Comparison of ENCODE assay signal across 16 cellular contexts in the genomic region with DNA sequence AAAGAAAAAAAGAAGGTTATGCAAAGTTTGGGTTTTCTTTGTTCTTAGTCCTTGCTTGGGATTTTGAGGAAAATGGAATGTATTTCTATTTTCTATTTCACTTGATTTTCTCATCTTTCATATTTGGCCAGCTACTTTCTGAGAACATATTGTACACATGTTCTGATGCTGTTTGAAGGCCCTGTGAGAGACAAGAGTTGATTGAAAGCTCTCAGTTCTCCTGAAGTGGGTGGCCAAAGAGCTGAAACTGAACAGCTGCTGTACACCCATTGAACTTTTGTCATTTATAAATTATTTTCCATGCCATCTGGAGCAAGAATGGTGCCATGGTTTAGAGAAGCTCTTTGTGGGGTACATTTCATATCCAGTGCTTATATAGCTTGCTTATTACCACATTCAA.
DNase-seq lines count a peak whose midpoint lies in the region; ATAC-seq, FAIRE-seq and TF ChIP-seq lines count a peak whose summit lies in the region.
"Had no signal": no experiment of that assay in that cellular context is flagged by ENCODE, and none has a peak within 500 bp of the region (broad histone marks: within the 10 kb centered on the region; RNA-seq: fewer than 3 reads in every experiment).

No MANE protein-coding gene starts in this region.

- H3K9me1 ChIP-seq in keratinocyte (ENCODE audit: control insufficient read depth, extremely low read depth, insufficient read depth, low read length): no peaks in the 10 kb centered on the region

- H3K4me1 ChIP-seq in heart left ventricle (peaks cover 0 to 47% (median 25%) of the 10 kb centered on the region in 12 donors), keratinocyte (ENCODE audit: control insufficient read depth, extremely low read depth, insufficient read depth, low read length) (peaks cover 4% of the 10 kb centered on the region)
- H3K4me1 ChIP-seq in effector memory CD4-positive, alpha-beta T cell (ENCODE audit: control insufficient read depth, insufficient read depth, low read length, poor library complexity, severe bottlenecking): no peaks in the 10 kb centered on the region

- CTCF ChIA-PET in GM10248 (lab: Yijun Ruan, JAX): interaction anchor here (0.7 to 2.1 kb wide), 3 partner anchors 11 to 31 kb away, joined by 4 to 7 read pairs (median 5); no protein-coding TSS in a partner anchor

- intact Hi-C loops in heart left ventricle (cut with DNase I): no loop called here
- intact Hi-C loops in left cardiac atrium (cut with DNase I): no loop called here

- TF ChIP-seq CTCF in heart left ventricle (IDR thresholded peaks at IDR 0.05) (no peak), keratinocyte (optimal IDR thresholded peaks at IDR 0.05 in 1 of 3, IDR thresholded peaks at IDR 0.05 in 1 of 3, conservative IDR thresholded peaks at IDR 0.05 in 1 of 3; ENCODE audit: extremely low read depth in 1 of 3, insufficient read depth in 2 of 3, low read length in 3 of 3) (no peak), GM10248 (IDR thresholded peaks at IDR 0.05; ENCODE audit: control extremely low read depth, extremely low read depth, low read depth, missing control alignments) (no peak)

- H3K27ac ChIP-seq in heart left ventricle (peak overlapping the region in 8 of 12 donors; percentile 6 to 55 (median 22)), keratinocyte (ENCODE audit: control insufficient read depth, insufficient read depth, low read length) (no peak overlapping the region)
- no peak overlapping the region for H3K27ac ChIP-seq in effector memory CD4-positive, alpha-beta T cell (ENCODE audit: insufficient read depth, low read length, poor library complexity, severe bottlenecking)
- H3K27ac ChIP-seq: KMS-11 had no signal

- dilution Hi-C loops in keratinocyte (cut with MboI; ENCODE audit: extremely low pct_ligation_motif_present, low sequenced_read_pairs): no loop called here

- H3K36me3 ChIP-seq in heart left ventricle (no peaks in the 10 kb centered on the region), keratinocyte (ENCODE audit: control insufficient read depth in 2 of 2, extremely low read depth in 1 of 2, insufficient read depth in 2 of 2, low read length in 2 of 2) (no peaks in the 10 kb centered on the region)
- H3K36me3 ChIP-seq in effector memory CD4-positive, alpha-beta T cell (ENCODE audit: control insufficient read depth, insufficient read depth, low read length): no peaks in the 10 kb centered on the region

- ATAC-seq in heart left ventricle (no peak), left cardiac atrium (no peak)
- ATAC-seq: activated T-cell treated with anti-CD3 and anti-CD28 coated beads, Interleukin-2, amount 50 U/mL, for 4 hours; naive thymus-derived CD4-positive, alpha-beta T cell; stimulated activated naive CD8-positive, alpha-beta T cell treated with anti-CD3 and anti-CD28 coated beads, Interleukin-15, Interleukin-2, amounts not matched to agents 100 U/mL and 50 U/mL, for 24 hours had no signal

- H3K4me3 ChIP-seq in heart left ventricle: no peak overlapping the region
- no peak overlapping the region for H3K4me3 ChIP-seq in keratinocyte (ENCODE audit: control insufficient read depth in 2 of 3, extremely low read depth in 1 of 3, insufficient read depth in 2 of 3, low read depth in 1 of 3, low read length in 3 of 3)
- H3K4me3 ChIP-seq in effector memory CD4-positive, alpha-beta T cell (ENCODE audit: insufficient read depth, low read depth, low read length, poor library complexity, severe bottlenecking): no peak overlapping the region

- no peak for TF ChIP-seq POLR2A in heart left ventricle (IDR thresholded peaks at IDR 0.05)

- H2AFZ ChIP-seq in keratinocyte (ENCODE audit: control insufficient read depth, low read length): peak overlapping the region; percentile 12

- H3K9ac ChIP-seq in keratinocyte (ENCODE audit: control insufficient read depth, extremely low read depth, insufficient read depth, low read length): no peak overlapping the region
- H3K9ac ChIP-seq: KMS-11 had no signal

- no peaks in the 10 kb centered on the region for H4K20me1 ChIP-seq in keratinocyte (ENCODE audit: control insufficient read depth, extremely low read depth, insufficient read depth, low read length)

- no peak for DNase-seq in heart left ventricle
- no peak for DNase-seq in left cardiac atrium
- DNase-seq in NCI-H510A treated with DMSO at 0.1 percent for 48 hours (lab: John Stamatoyannopoulos, UW): peak; percentile 58
- DNase-seq in keratinocyte (ENCODE audit: low read depth, low spot score): no peak
- no peak for DNase-seq in effector memory CD4-positive, alpha-beta T cell
- DNase-seq in A172 (ENCODE audit: low spot score): no peak
- no peak for DNase-seq in NCI-H128 (lab: John Stamatoyannopoulos, UW; ENCODE audit: unreplicated experiment)
- no peak for DNase-seq in GM10248 (ENCODE audit: extremely low spot score)
- DNase-seq: activated CD4-positive, alpha-beta memory T cell treated with anti-CD3 and anti-CD28 coated beads for 36 hours; activated naive CD8-positive, alpha-beta T cell treated with anti-CD3 and anti-CD28 coated beads for 36 hours; activated T-cell treated with anti-CD3 and anti-CD28 coated beads, Interleukin-2, amount 50 U/mL, for 4 hours; caudate nucleus; naive thymus-derived CD4-positive, alpha-beta T cell; NCI-H1417 treated with DMSO at 0.1 percent for 48 hours; stimulated activated naive CD8-positive, alpha-beta T cell treated with anti-CD3 and anti-CD28 coated beads, Interleukin-15, Interleukin-2, amounts not matched to agents 100 U/mL and 50 U/mL, for 24 hours had no signal

- POLR2A ChIA-PET in GM10248 (lab: Yijun Ruan, JAX): no interaction called here

- FAIRE-seq in keratinocyte (lab: Jason Lieb, UNC): peak; percentile 23

- no peaks in the 10 kb centered on the region for H3K79me2 ChIP-seq in keratinocyte (ENCODE audit: control insufficient read depth, insufficient read depth, low read length)

- no peaks in the 10 kb centered on the region for H3K27me3 ChIP-seq in heart left ventricle
- H3K27me3 ChIP-seq in keratinocyte (ENCODE audit: control insufficient read depth, extremely low read depth, insufficient read depth, low read length): no peaks in the 10 kb centered on the region
- no peaks in the 10 kb centered on the region for H3K27me3 ChIP-seq in effector memory CD4-positive, alpha-beta T cell (replicated peaks; ENCODE audit: control insufficient read depth, insufficient read depth, low read length, poor library complexity, severe bottlenecking)

- H3K4me2 ChIP-seq in keratinocyte (ENCODE audit: control insufficient read depth, extremely low read depth, insufficient read depth, low read depth, low read length): no peak overlapping the region
- H3K4me2 ChIP-seq: KMS-11 had no signal

- H3K9me3 ChIP-seq in heart left ventricle: no peaks in the 10 kb centered on the region
- no peaks in the 10 kb centered on the region for H3K9me3 ChIP-seq in keratinocyte (ENCODE audit: control insufficient read depth, low read depth, low read length)
- no peaks in the 10 kb centered on the region for H3K9me3 ChIP-seq in effector memory CD4-positive, alpha-beta T cell (ENCODE audit: control insufficient read depth, low read length)

Comparison
In these comparisons a context has a peak if more than half of its experiments do, and no peak if none do; other contexts are left out.
1. H3K27ac ChIP-seq: peak in heart left ventricle (8 of 12); none in keratinocyte (single experiment) and effector memory CD4-positive, alpha-beta T cell (single experiment).